Comparison of ENCODE assay signal across 6 cellular contexts in the genomic region with DNA sequence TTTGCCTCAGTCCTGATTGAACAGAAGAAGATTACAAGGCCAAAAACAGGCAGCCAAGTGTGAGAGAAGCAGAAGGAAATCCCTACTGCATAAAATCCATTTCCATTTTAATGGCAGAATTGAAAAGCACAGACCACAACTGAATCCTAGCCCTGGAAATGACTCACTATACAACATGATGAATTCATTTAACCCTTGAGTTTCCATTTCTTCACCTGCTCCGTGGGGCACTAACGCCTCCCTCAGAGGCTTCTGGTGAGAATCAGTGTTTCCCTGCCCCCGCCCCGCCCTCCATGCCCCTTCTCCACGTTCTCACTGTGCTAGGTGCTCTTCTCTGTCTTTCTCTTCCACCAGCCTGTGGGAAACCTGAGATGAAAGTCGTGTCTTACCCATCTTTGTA. TPM values are rescaled to one million over a fixed set of nuclear protein-coding genes. Genes with fewer than 3 reads are reported as not detected.
"Had no signal": no experiment of that assay in that cellular context is flagged by ENCODE, and none has a peak within 500 bp of the region (broad histone marks: within the 10 kb centered on the region; RNA-seq: fewer than 3 reads in every experiment).

No MANE protein-coding gene starts in this region.

RNA-seq across cellular contexts. Expression of a gene that starts 40.3 kb away (rescaled TPM):
- total RNA-seq: LHCN-M2, MCF 10A, PC-9, RPMI7951, SJCRH30, SK-MEL-5 had no signal

RNA-seq across cellular contexts. Expression of a gene that starts 41.0 kb away (rescaled TPM):
- total RNA-seq: LHCN-M2, MCF 10A, PC-9, RPMI7951, SJCRH30, SK-MEL-5 had no signal
